In genomic region chr1:224859651-224860050, GRCh38 we compare ENCODE assay signal across 22 cellular contexts.
"Had no signal": no experiment of that assay in that cellular context is flagged by ENCODE, and none has a peak within 500 bp of the region (broad histone marks: within the 10 kb centered on the region; RNA-seq: fewer than 3 reads in every experiment).

No MANE protein-coding gene starts in this region.

- DNase-seq: activated CD4-positive, alpha-beta T cell treated with anti-CD3 and anti-CD28 coated beads, Interleukin-2, amount 10 ng/mL, durations not matched to agents 7 days and 5 days; activated CD4-positive, CD25-positive, alpha-beta regulatory T cell; activated CD8-positive, alpha-beta memory T cell treated with anti-CD3 and anti-CD28 coated beads for 24 hours; activated gamma-delta T cell treated with Interleukin-2 at 50 U/mL for 16 hours; activated naive CD4-positive, alpha-beta T cell treated with anti-CD3 and anti-CD28 coated beads, Interleukin-2, amount 50 U/mL, for 16 hours; activated T-cell treated with anti-CD3 and anti-CD28 coated beads, Interleukin-2, amount 50 U/mL, for 1 hour; amniotic stem cell; dermis blood vessel endothelial cell; effector CD4-positive, alpha-beta T cell; foreskin melanocyte; heart right ventricle; midbrain; natural killer cell; posterior cingulate gyrus; right cardiac atrium; stimulated activated CD4-positive, alpha-beta T cell treated with anti-CD3 and anti-CD28 coated beads, Interleukin-2, amount 100 ng/mL, for 48 hours; stomach; T-helper 1 cell; thyroid gland; upper lobe of right lung had no signal

- H3K27me3 ChIP-seq: stomach, thyroid gland, upper lobe of right lung had no signal

- H3K9me3 ChIP-seq: esophagus muscularis mucosa, heart right ventricle, stomach, thyroid gland, upper lobe of right lung had no signal

- ATAC-seq: heart right ventricle, natural killer cell, right cardiac atrium, upper lobe of right lung had no signal

- H3K27ac ChIP-seq: esophagus muscularis mucosa, heart right ventricle, stomach, thyroid gland, upper lobe of right lung had no signal

- H3K4me1 ChIP-seq: esophagus muscularis mucosa, heart right ventricle, stomach, thyroid gland, upper lobe of right lung had no signal

- H3K36me3 ChIP-seq: esophagus muscularis mucosa, heart right ventricle, stomach, thyroid gland, upper lobe of right lung had no signal

- H3K4me3 ChIP-seq: esophagus muscularis mucosa, heart right ventricle, stomach, thyroid gland, upper lobe of right lung had no signal

- FAIRE-seq: colon had no signal
